8 cellular contexts compared by ENCODE assay signal in the genomic region with DNA sequence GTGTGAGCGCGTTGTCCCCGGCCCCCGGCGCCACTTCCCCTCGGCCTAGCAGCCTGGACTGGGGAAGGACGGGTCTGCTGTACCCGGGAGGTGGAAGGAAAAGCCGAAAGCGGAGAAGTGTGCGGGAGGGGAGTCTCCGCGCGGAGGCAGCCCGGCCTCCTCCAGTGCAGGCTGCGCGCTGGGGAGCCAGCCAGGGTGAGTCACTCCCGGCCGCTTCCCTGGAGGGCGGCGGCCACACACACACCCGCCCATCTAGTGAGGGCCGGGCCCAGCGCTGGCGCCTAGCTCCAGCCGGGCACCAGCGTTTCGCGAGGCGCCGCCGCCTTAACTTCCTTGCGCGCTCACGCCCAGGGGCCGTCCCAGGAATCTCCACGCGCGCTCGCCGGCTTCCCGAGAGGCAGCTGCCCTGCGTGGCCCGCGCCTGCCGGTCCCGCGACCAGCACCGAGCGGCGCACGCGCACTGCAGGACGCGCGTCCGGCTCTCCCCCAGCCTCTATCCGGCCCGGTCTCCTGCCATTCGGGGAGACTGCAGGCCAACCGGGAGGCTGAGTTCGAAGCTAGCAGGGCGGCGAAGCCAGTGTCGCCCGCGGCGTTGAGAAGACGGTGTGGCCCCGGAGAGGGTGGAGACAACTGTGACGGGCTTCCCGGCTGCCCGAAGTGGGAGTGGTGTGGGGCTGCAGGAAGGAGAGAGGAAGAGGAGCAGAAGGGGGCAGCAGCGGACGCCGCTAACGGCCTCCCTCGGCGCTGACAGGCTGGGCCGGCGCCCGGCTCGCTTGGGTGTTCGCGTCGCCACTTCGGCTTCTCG. TPM values are rescaled to one million over a fixed set of nuclear protein-coding genes. Genes with fewer than 3 reads are reported as not detected.
DNase-seq lines count a peak whose midpoint lies in the region; ATAC-seq and TF ChIP-seq lines count a peak whose summit lies in the region.

TSS of gene JAK2 (plus strand) at position 702 of the 805 bp plus-strand sequence. CDS start 36,716 bp downstream, outside the sequence.

- intact Hi-C loops in left cardiac atrium (cut with DNase I) (loop anchor here (5.0 to 10.0 kb wide), 3 partner anchors 190 to 242 kb away; partner anchors contain the start of genes AK3 (in 1 of the 2) and RCL1 (in 1 of the 2)), prostate gland (cut with DNase I) (loop anchor here (5.0 to 10.0 kb wide), 5 partner anchors 52 to 620 kb away; partner anchors contain the start of genes PLGRKT, PLPP6 and SPATA6L)

- peak within 1 kb of the TSS; percentile 96 to 97 for H3K27ac ChIP-seq in prostate gland
- H3K27ac ChIP-seq in urinary bladder (ENCODE audit: low read depth) = peak within 1 kb of the TSS; percentile 94

- under 1% methylated on average over 44 of the region's 88 CpGs for WGBS in prostate gland
- WGBS in urinary bladder = under 1% methylated on average over 88 of the region's 88 CpGs

- TF ChIP-seq CTCF in GM12864 (IDR thresholded peaks at IDR 0.05; ENCODE audit: low read depth, low read length, missing control alignments) (peak; percentile 42), prostate gland (IDR thresholded peaks at IDR 0.05) (peak in 2 of 4 experiments; percentile 6 to 41)

- H3K9me3 ChIP-seq in adipocyte (ENCODE audit: control insufficient read depth, low read length) = no peaks in the 10 kb centered on the region
- no peaks in the 10 kb centered on the region for H3K9me3 ChIP-seq in prostate gland

- H3K4me1 ChIP-seq in adipocyte (ENCODE audit: control insufficient read depth, insufficient read depth, low read length) = peaks cover 50% of the 10 kb centered on the region
- H3K4me1 ChIP-seq in prostate gland (replicated peaks) = peaks cover 10% of the 10 kb centered on the region
- peaks cover 2% of the 10 kb centered on the region for H3K4me1 ChIP-seq in urinary bladder (ENCODE audit: insufficient read depth)

- H3K4me3 ChIP-seq in GM12864 (ENCODE audit: low read depth, low read length) (peak within 1 kb of the TSS; percentile 94), adipocyte (ENCODE audit: low read length) (peak within 1 kb of the TSS; percentile 97), prostate gland (peak within 1 kb of the TSS; percentile 84 to 95), urinary bladder (ENCODE audit: low read depth, low read length) (peak within 1 kb of the TSS; percentile 91)

- ATAC-seq in HG02588 (IDR thresholded peaks at IDR 0.05; ENCODE audit: unreplicated experiment) = peak; percentile 65
- peak; percentile 92 to 98 for ATAC-seq in left cardiac atrium

- H3K9ac ChIP-seq in adipocyte (ENCODE audit: low read length) = peak within 1 kb of the TSS; percentile 98

- DNase-seq in GM12864 (ENCODE audit: low read depth) (peak; percentile 82), NCI-H1048 (lab: John Stamatoyannopoulos, UW) (peak; percentile 70), SW480 (ENCODE audit: low spot score) (peak; percentile 92), adipocyte (ENCODE audit: low read depth) (peak; percentile 96), left cardiac atrium (peak; percentile 94), prostate gland (ENCODE audit: low spot score) (peak; percentile 89)

- peak; percentile 63 for TF ChIP-seq POLR2A in prostate gland (IDR thresholded peaks at IDR 0.05)

- no peaks in the 10 kb centered on the region for H3K36me3 ChIP-seq in adipocyte (ENCODE audit: control insufficient read depth, insufficient read depth, low read length, severe bottlenecking)
- no peaks in the 10 kb centered on the region for H3K36me3 ChIP-seq in prostate gland
- no peaks in the 10 kb centered on the region for H3K36me3 ChIP-seq in urinary bladder (ENCODE audit: insufficient read depth)

- H3K27me3 ChIP-seq in adipocyte (replicated peaks; ENCODE audit: control insufficient read depth, insufficient read depth, low read length) (no peaks in the 10 kb centered on the region), prostate gland (replicated peaks; ENCODE audit: insufficient read depth) (no peaks in the 10 kb centered on the region)

RNA-seq across cellular contexts. Expression of gene JAK2, which starts in this region (rescaled TPM):
- total RNA-seq in left cardiac atrium (10 to 100 TPM; 11.4 to 11.8 TPM), prostate gland (10 to 100 TPM in 1 of 2 donors, 1 to 10 TPM in 1; 8.6 to 13.9 TPM), urinary bladder (52.1 TPM)
- polyA plus RNA-seq in urinary bladder = 13.7 TPM

Comparison
In these comparisons a context has a peak if more than half of its experiments do, and no peak if none do; other contexts are left out.
1. Peak in every context shown above with its lines: DNase-seq, ATAC-seq, H3K4me3 ChIP-seq and H3K27ac ChIP-seq.